21 cellular contexts compared by ENCODE assay signal in the genomic region with DNA sequence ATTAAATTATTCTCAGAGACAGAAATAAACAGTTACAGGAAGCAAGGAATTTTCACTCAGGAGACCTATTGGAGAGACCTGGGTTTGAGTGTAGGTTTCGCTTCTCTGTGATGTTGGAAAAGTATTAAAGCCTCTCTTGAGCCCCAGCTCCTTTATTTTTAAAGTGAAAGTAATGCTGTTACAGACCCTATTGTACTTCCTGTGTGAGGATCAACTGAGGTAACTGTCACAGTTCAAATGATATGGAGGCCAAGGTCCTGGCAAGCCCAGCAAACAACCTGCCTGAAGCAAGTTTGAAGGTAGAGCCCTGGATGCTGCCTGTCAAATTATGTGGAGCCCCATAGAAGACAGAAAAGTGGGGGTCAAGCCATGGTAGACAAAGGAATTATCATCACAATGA. TPM values are rescaled to one million over a fixed set of nuclear protein-coding genes. Genes with fewer than 3 reads are reported as not detected.
DNase-seq lines count a peak whose midpoint lies in the region; ATAC-seq and TF ChIP-seq lines count a peak whose summit lies in the region.
"Had no signal": no experiment of that assay in that cellular context is flagged by ENCODE, and none has a peak within 500 bp of the region (broad histone marks: within the 10 kb centered on the region; RNA-seq: fewer than 3 reads in every experiment).

No MANE protein-coding gene starts in this region.

- H3K4me2 ChIP-seq in GM23338 = no peak overlapping the region

- no peaks in the 10 kb centered on the region for H3F3A ChIP-seq in GM23338 (replicated peaks; ENCODE audit: low read depth)

- H3K27me3 Mint-ChIP-seq in activated CD4-positive, alpha-beta T cell treated with anti-CD3 and anti-CD28 coated beads, Interleukin-2, amount 10 ng/mL, durations not matched to agents 7 days and 5 days = peaks cover 2% of the 10 kb centered on the region
- H3K27me3 Mint-ChIP-seq in activated CD4-positive, alpha-beta T cell treated with anti-CD3 and anti-CD28 coated beads for 36 hours = no peaks in the 10 kb centered on the region
- H3K27me3 Mint-ChIP-seq in GM23338 (ENCODE audit: insufficient read depth, low read depth, poor library complexity) (peaks cover 2% of the 10 kb centered on the region), natural killer cell (ENCODE audit: low read depth in 2 of 2) (no peaks in the 10 kb centered on the region)
- H3K27me3 Mint-ChIP-seq in activated naive CD8-positive, alpha-beta T cell treated with anti-CD3 and anti-CD28 coated beads, Interleukin-2, amount 10 ng/mL, durations not matched to agents 7 days and 5 days = peaks cover 2% of the 10 kb centered on the region

- no peak overlapping the region for H3K4me3 Mint-ChIP-seq in activated CD4-positive, alpha-beta T cell treated with anti-CD3 and anti-CD28 coated beads, Interleukin-2, amount 10 ng/mL, durations not matched to agents 7 days and 5 days
- H3K4me3 Mint-ChIP-seq in activated CD4-positive, alpha-beta T cell treated with anti-CD3 and anti-CD28 coated beads for 36 hours = no peak overlapping the region
- no peak overlapping the region for H3K4me3 Mint-ChIP-seq in GM23338
- peak overlapping the region; percentile 42 for H3K4me3 Mint-ChIP-seq in activated naive CD8-positive, alpha-beta T cell treated with anti-CD3 and anti-CD28 coated beads, Interleukin-2, amount 10 ng/mL, durations not matched to agents 7 days and 5 days
- H3K4me3 Mint-ChIP-seq in natural killer cell = peak overlapping the region; percentile 21
- H3K4me3 Mint-ChIP-seq in stimulated activated effector memory CD8-positive, alpha-beta T cell treated with anti-CD3 and anti-CD28 coated beads, Interleukin-12 subunit alpha, Interleukin-12 subunit beta, amount 100 ng/mL, for 72 hours = no peak overlapping the region

- H3K4me1 Mint-ChIP-seq in activated CD4-positive, alpha-beta T cell treated with anti-CD3 and anti-CD28 coated beads, Interleukin-2, amount 10 ng/mL, durations not matched to agents 7 days and 5 days = peaks cover 8% of the 10 kb centered on the region
- H3K4me1 Mint-ChIP-seq in activated CD4-positive, alpha-beta T cell treated with anti-CD3 and anti-CD28 coated beads for 36 hours = peaks cover 6% of the 10 kb centered on the region
- H3K4me1 Mint-ChIP-seq in GM23338 (peaks cover 9% of the 10 kb centered on the region), natural killer cell (peaks cover 7 to 13% of the 10 kb centered on the region in 2 donors)
- peaks cover 7% of the 10 kb centered on the region for H3K4me1 Mint-ChIP-seq in activated naive CD8-positive, alpha-beta T cell treated with anti-CD3 and anti-CD28 coated beads, Interleukin-2, amount 10 ng/mL, durations not matched to agents 7 days and 5 days
- peaks cover 8% of the 10 kb centered on the region for H3K4me1 Mint-ChIP-seq in stimulated activated effector memory CD8-positive, alpha-beta T cell treated with anti-CD3 and anti-CD28 coated beads, Interleukin-12 subunit alpha, Interleukin-12 subunit beta, amount 100 ng/mL, for 72 hours

- CTCF ChIA-PET in activated CD4-positive, alpha-beta T cell treated with anti-CD3 and anti-CD28 coated beads, Interleukin-2, amount 10 ng/mL, durations not matched to agents 7 days and 5 days (lab: Charles Lee) = interaction anchor here (0.6 kb wide), 1 partner anchor 1617 kb away, joined by 4 read pairs; no protein-coding TSS in a partner anchor
- CTCF ChIA-PET in activated CD4-positive, alpha-beta T cell treated with anti-CD3 and anti-CD28 coated beads for 36 hours (lab: Charles Lee) = interaction anchor here (0.7 kb wide), 1 partner anchor 72 kb away, joined by 3 read pairs; no protein-coding TSS in a partner anchor

- no peaks in the 10 kb centered on the region for H3K36me3 ChIP-seq in GM23338 (ENCODE audit: insufficient read depth)
- H3K36me3 ChIP-seq: HAP-1, SJSA1 had no signal

- H3K27ac ChIP-seq in GM23338 (ENCODE audit: low read depth) = no peak overlapping the region
- H3K27ac ChIP-seq: HL-60, SJSA1 had no signal

- intact Hi-C loops in activated CD4-positive, alpha-beta T cell treated with anti-CD3 and anti-CD28 coated beads for 36 hours (cut with DNase I, micrococcal nuclease) = no loop called here
- intact Hi-C loops in natural killer cell (cut with micrococcal nuclease) = no loop called here

- H3K4me1 ChIP-seq in GM23338 (ENCODE audit: insufficient read depth) = no peaks in the 10 kb centered on the region
- H3K4me1 ChIP-seq: Caco-2, HAP-1, SJSA1 had no signal

- H3K9me3 Mint-ChIP-seq in activated CD4-positive, alpha-beta T cell treated with anti-CD3 and anti-CD28 coated beads, Interleukin-2, amount 10 ng/mL, durations not matched to agents 7 days and 5 days = no peaks in the 10 kb centered on the region
- no peaks in the 10 kb centered on the region for H3K9me3 Mint-ChIP-seq in activated CD4-positive, alpha-beta T cell treated with anti-CD3 and anti-CD28 coated beads for 36 hours (ENCODE audit: low read depth)
- no peaks in the 10 kb centered on the region for H3K9me3 Mint-ChIP-seq in GM23338
- peaks cover 6% of the 10 kb centered on the region for H3K9me3 Mint-ChIP-seq in activated naive CD8-positive, alpha-beta T cell treated with anti-CD3 and anti-CD28 coated beads, Interleukin-2, amount 10 ng/mL, durations not matched to agents 7 days and 5 days
- H3K9me3 Mint-ChIP-seq in natural killer cell = no peaks in the 10 kb centered on the region
- no peaks in the 10 kb centered on the region for H3K9me3 Mint-ChIP-seq in stimulated activated effector memory CD8-positive, alpha-beta T cell treated with anti-CD3 and anti-CD28 coated beads, Interleukin-12 subunit alpha, Interleukin-12 subunit beta, amount 100 ng/mL, for 72 hours

- no peaks in the 10 kb centered on the region for H3K79me2 ChIP-seq in GM23338 (replicated peaks; ENCODE audit: insufficient read depth)

- DNase-seq in activated CD4-positive, alpha-beta T cell treated with anti-CD3 and anti-CD28 coated beads, Interleukin-2, amount 10 ng/mL, durations not matched to agents 7 days and 5 days = no peak
- DNase-seq in activated CD4-positive, alpha-beta T cell treated with anti-CD3 and anti-CD28 coated beads for 36 hours = no peak
- DNase-seq in GM23338 (ENCODE audit: low spot score) = no peak
- DNase-seq in activated naive CD8-positive, alpha-beta T cell treated with anti-CD3 and anti-CD28 coated beads, Interleukin-2, amount 10 ng/mL, durations not matched to agents 7 days and 5 days = no peak
- DNase-seq in natural killer cell = no peak
- no peak for DNase-seq in stimulated activated effector memory CD8-positive, alpha-beta T cell treated with anti-CD3 and anti-CD28 coated beads, Interleukin-12 subunit alpha, Interleukin-12 subunit beta, amount 100 ng/mL, for 72 hours (ENCODE audit: low spot score in 2 of 2)
- DNase-seq: Caco-2, DMS153, EL, NCI-H1417 treated with DMSO at 0.1 percent for 48 hours, NCI-H2029, NCI-H2171 treated with DMSO at 0.1 percent for 48 hours, NCI-H446 treated with DMSO at 0.1 percent for 48 hours, NCI-H774 had no signal

- 0 out of 2 replicates have a peak overlapping the region, but pooled peaks have one; percentile 7 for H2AFZ ChIP-seq in GM23338

- H3K36me3 Mint-ChIP-seq in activated CD4-positive, alpha-beta T cell treated with anti-CD3 and anti-CD28 coated beads, Interleukin-2, amount 10 ng/mL, durations not matched to agents 7 days and 5 days (ENCODE audit: low read depth) = no peaks in the 10 kb centered on the region
- H3K36me3 Mint-ChIP-seq in activated CD4-positive, alpha-beta T cell treated with anti-CD3 and anti-CD28 coated beads for 36 hours (ENCODE audit: low read depth) = no peaks in the 10 kb centered on the region
- H3K36me3 Mint-ChIP-seq in GM23338 (ENCODE audit: low read depth) (no peaks in the 10 kb centered on the region), natural killer cell (no peaks in the 10 kb centered on the region)
- peaks cover 17% of the 10 kb centered on the region for H3K36me3 Mint-ChIP-seq in activated naive CD8-positive, alpha-beta T cell treated with anti-CD3 and anti-CD28 coated beads, Interleukin-2, amount 10 ng/mL, durations not matched to agents 7 days and 5 days
- no peaks in the 10 kb centered on the region for H3K36me3 Mint-ChIP-seq in stimulated activated effector memory CD8-positive, alpha-beta T cell treated with anti-CD3 and anti-CD28 coated beads, Interleukin-12 subunit alpha, Interleukin-12 subunit beta, amount 100 ng/mL, for 72 hours

- H3K27me3 ChIP-seq in GM23338 (ENCODE audit: insufficient read depth) = no peaks in the 10 kb centered on the region
- H3K27me3 ChIP-seq: SJSA1 had no signal

- POLR2A ChIA-PET in activated CD4-positive, alpha-beta T cell treated with anti-CD3 and anti-CD28 coated beads, Interleukin-2, amount 10 ng/mL, durations not matched to agents 7 days and 5 days (lab: Charles Lee) = no interaction called here
- POLR2A ChIA-PET in activated CD4-positive, alpha-beta T cell treated with anti-CD3 and anti-CD28 coated beads for 36 hours (lab: Charles Lee) = no interaction called here
- POLR2A ChIA-PET in activated naive CD8-positive, alpha-beta T cell treated with anti-CD3 and anti-CD28 coated beads, Interleukin-2, amount 10 ng/mL, durations not matched to agents 7 days and 5 days (lab: Charles Lee) = interaction anchor here (0.5 to 1.8 kb wide), 3 partner anchors 8 to 1915 kb away, joined by 3 to 8 read pairs (median 4); partner anchors contain the start of gene HACD4

- H4K20me1 ChIP-seq in GM23338 (replicated peaks; ENCODE audit: insufficient read depth) = no peaks in the 10 kb centered on the region

- H3K4me3 ChIP-seq in GM23338 = no peak overlapping the region
- H3K4me3 ChIP-seq: HAP-1, SJSA1 had no signal

- TF ChIP-seq CTCF in GM23338 (conservative IDR thresholded peaks at IDR 0.05; ENCODE audit: low read depth in 2 of 2) = no peak
- TF ChIP-seq CTCF in natural killer cell (IDR thresholded peaks at IDR 0.05) = no peak

- H3K9me2 ChIP-seq in GM23338 (ENCODE audit: insufficient read depth) = no peaks in the 10 kb centered on the region

- ATAC-seq in activated CD4-positive, alpha-beta T cell treated with anti-CD3 and anti-CD28 coated beads for 36 hours = no peak
- ATAC-seq in GM23338 (no peak), natural killer cell (peak in 2 of 3 donors; percentile 40 to 49), GM18511 (IDR thresholded peaks at IDR 0.05; ENCODE audit: unreplicated experiment) (no peak), HG02970 (IDR thresholded peaks at IDR 0.05; ENCODE audit: low FRiP score, unreplicated experiment) (no peak)
- peak; percentile 65 for ATAC-seq in activated naive CD8-positive, alpha-beta T cell treated with anti-CD3 and anti-CD28 coated beads, Interleukin-2, amount 10 ng/mL, durations not matched to agents 7 days and 5 days (ENCODE audit: low read depth)
- ATAC-seq in stimulated activated effector memory CD8-positive, alpha-beta T cell treated with anti-CD3 and anti-CD28 coated beads, Interleukin-12 subunit alpha, Interleukin-12 subunit beta, amount 100 ng/mL, for 72 hours = no peak

- peak overlapping the region; percentile 82 for H3K27ac Mint-ChIP-seq in activated CD4-positive, alpha-beta T cell treated with anti-CD3 and anti-CD28 coated beads, Interleukin-2, amount 10 ng/mL, durations not matched to agents 7 days and 5 days
- no peak overlapping the region for H3K27ac Mint-ChIP-seq in activated CD4-positive, alpha-beta T cell treated with anti-CD3 and anti-CD28 coated beads for 36 hours
- H3K27ac Mint-ChIP-seq in GM23338 (no peak overlapping the region), natural killer cell (peak overlapping the region; percentile 26 to 59)
- peak overlapping the region; percentile 84 for H3K27ac Mint-ChIP-seq in activated naive CD8-positive, alpha-beta T cell treated with anti-CD3 and anti-CD28 coated beads, Interleukin-2, amount 10 ng/mL, durations not matched to agents 7 days and 5 days
- no peak overlapping the region for H3K27ac Mint-ChIP-seq in stimulated activated effector memory CD8-positive, alpha-beta T cell treated with anti-CD3 and anti-CD28 coated beads, Interleukin-12 subunit alpha, Interleukin-12 subunit beta, amount 100 ng/mL, for 72 hours

RNA-seq across cellular contexts. Expression of gene HACD4, which starts 7.9 kb away (rescaled TPM):
- 10 to 100 TPM; 15.0 to 17.1 TPM for total RNA-seq in activated CD4-positive, alpha-beta T cell treated with anti-CD3 and anti-CD28 coated beads, Interleukin-2, amount 10 ng/mL, durations not matched to agents 7 days and 5 days
- 1 to 10 TPM; 2.7 to 3.0 TPM for total RNA-seq in activated CD4-positive, alpha-beta T cell treated with anti-CD3 and anti-CD28 coated beads for 36 hours
- total RNA-seq in GM23338 (2014; rRNA removed; shearing (Covaris generic)) = 2.2 and 2.5 TPM in 2 replicates
- polyA plus RNA-seq in GM23338 (2016; fragmentation: Nextera tagmentation; extraction: Ambion mirVana) = 1.3 and 1.7 TPM in 2 replicates
- 10 to 100 TPM; 16.6 to 17.5 TPM for total RNA-seq in activated naive CD8-positive, alpha-beta T cell treated with anti-CD3 and anti-CD28 coated beads, Interleukin-2, amount 10 ng/mL, durations not matched to agents 7 days and 5 days
- total RNA-seq in natural killer cell = 10 to 100 TPM; 14.0 to 16.5 (median 14.4) TPM
- total RNA-seq: A172, Caco-2 had no signal

RNA-seq across cellular contexts. Expression of gene IFNB1, which starts 38.4 kb away (rescaled TPM):
- total RNA-seq in activated CD4-positive, alpha-beta T cell treated with anti-CD3 and anti-CD28 coated beads, Interleukin-2, amount 10 ng/mL, durations not matched to agents 7 days and 5 days = not detected
- total RNA-seq in activated CD4-positive, alpha-beta T cell treated with anti-CD3 and anti-CD28 coated beads for 36 hours = 1 to 10 TPM; 1.4 to 2.2 TPM
- not detected in 2 replicates for total RNA-seq in GM23338 (2014; rRNA removed; shearing (Covaris generic))
- polyA plus RNA-seq in GM23338 (2016; fragmentation: Nextera tagmentation; extraction: Ambion mirVana) = not detected in 2 replicates
- under 1 TPM; 0.37 to 0.61 TPM for total RNA-seq in activated naive CD8-positive, alpha-beta T cell treated with anti-CD3 and anti-CD28 coated beads, Interleukin-2, amount 10 ng/mL, durations not matched to agents 7 days and 5 days
- total RNA-seq in natural killer cell = not detected
- total RNA-seq: A172, Caco-2, SJSA1 had no signal
- polyA plus RNA-seq: BJ had no signal

Comparison
In these comparisons a context has a peak if more than half of its experiments do, and no peak if none do; other contexts are left out.
1. H3K27ac Mint-ChIP-seq: peak in activated CD4-positive, alpha-beta T cell treated with anti-CD3 and anti-CD28 coated beads, Interleukin-2, amount 10 ng/mL, durations not matched to agents 7 days and 5 days (single experiment), activated naive CD8-positive, alpha-beta T cell treated with anti-CD3 and anti-CD28 coated beads, Interleukin-2, amount 10 ng/mL, durations not matched to agents 7 days and 5 days (single experiment) and natural killer cell (2 of 2); none in activated CD4-positive, alpha-beta T cell treated with anti-CD3 and anti-CD28 coated beads for 36 hours (single experiment), GM23338 (single experiment) and stimulated activated effector memory CD8-positive, alpha-beta T cell treated with anti-CD3 and anti-CD28 coated beads, Interleukin-12 subunit alpha, Interleukin-12 subunit beta, amount 100 ng/mL, for 72 hours (single experiment).
2. H3K4me3 Mint-ChIP-seq: peak in activated naive CD8-positive, alpha-beta T cell treated with anti-CD3 and anti-CD28 coated beads, Interleukin-2, amount 10 ng/mL, durations not matched to agents 7 days and 5 days (single experiment) and natural killer cell (single experiment); none in activated CD4-positive, alpha-beta T cell treated with anti-CD3 and anti-CD28 coated beads, Interleukin-2, amount 10 ng/mL, durations not matched to agents 7 days and 5 days (single experiment), activated CD4-positive, alpha-beta T cell treated with anti-CD3 and anti-CD28 coated beads for 36 hours (single experiment), GM23338 (single experiment) and stimulated activated effector memory CD8-positive, alpha-beta T cell treated with anti-CD3 and anti-CD28 coated beads, Interleukin-12 subunit alpha, Interleukin-12 subunit beta, amount 100 ng/mL, for 72 hours (single experiment).
3. ATAC-seq: peak in activated naive CD8-positive, alpha-beta T cell treated with anti-CD3 and anti-CD28 coated beads, Interleukin-2, amount 10 ng/mL, durations not matched to agents 7 days and 5 days (single experiment) and natural killer cell (2 of 3); none in activated CD4-positive, alpha-beta T cell treated with anti-CD3 and anti-CD28 coated beads for 36 hours (single experiment), GM23338 (single experiment), GM18511 (single experiment), HG02970 (single experiment) and stimulated activated effector memory CD8-positive, alpha-beta T cell treated with anti-CD3 and anti-CD28 coated beads, Interleukin-12 subunit alpha, Interleukin-12 subunit beta, amount 100 ng/mL, for 72 hours (single experiment).